ENCODE assay signal across 1 cellular context in genomic region chr4:2799971-2800690, GRCh38.
TF ChIP-seq lines count a peak whose summit lies in the region.

No MANE protein-coding gene starts in this region.

TF ChIP-seq in H1, 55 proteins besides CTCF, POLR2A, EP300 and RAD21:
- TF ChIP-seq, protein P1, sequence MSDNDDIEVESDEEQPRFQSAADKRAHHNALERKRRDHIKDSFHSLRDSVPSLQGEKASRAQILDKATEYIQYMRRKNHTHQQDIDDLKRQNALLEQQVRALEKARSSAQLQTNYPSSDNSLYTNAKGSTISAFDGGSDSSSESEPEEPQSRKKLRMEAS (IDR thresholded peaks at IDR 0.05), result no peak
- no peak for TF ChIP-seq EZH2 (IDR thresholded peaks at IDR 0.05; ENCODE audit: low read depth, low read length, severe bottlenecking)
- TF ChIP-seq KDM4A (IDR thresholded peaks at IDR 0.05; ENCODE audit: low read depth, low read length, severe bottlenecking), result no peak
- no peak for TF ChIP-seq SIX5 (IDR thresholded peaks at IDR 0.05; ENCODE audit: low read depth, low read length)
- no peak for TF ChIP-seq RNF2 (IDR thresholded peaks at IDR 0.05; ENCODE audit: borderline replicate concordance, low read depth, low read length, missing control alignments, poor library complexity, severe bottlenecking)
- TF ChIP-seq KDM5A (IDR thresholded peaks at IDR 0.05; ENCODE audit: low read length), result no peak
- no peak for TF ChIP-seq HDAC2 (IDR thresholded peaks at IDR 0.05; ENCODE audit: borderline replicate concordance in 1 of 2, low read depth in 2 of 2, low read length in 2 of 2)
- no peak for TF ChIP-seq SP4 (IDR thresholded peaks at IDR 0.05; ENCODE audit: low read length)
- no peak for TF ChIP-seq NRF1 (IDR thresholded peaks at IDR 0.05; ENCODE audit: low read depth, low read length)
- TF ChIP-seq EGR1 (IDR thresholded peaks at IDR 0.05; ENCODE audit: borderline replicate concordance, low read depth, low read length), result no peak
- TF ChIP-seq SUZ12 (IDR thresholded peaks at IDR 0.05; ENCODE audit: low read length), result no peak
- TF ChIP-seq GABPA (IDR thresholded peaks at IDR 0.05; ENCODE audit: borderline replicate concordance, insufficient read depth, low read length), result no peak
